Comparison of ENCODE assay signal across 8 cellular contexts in the genomic region with DNA sequence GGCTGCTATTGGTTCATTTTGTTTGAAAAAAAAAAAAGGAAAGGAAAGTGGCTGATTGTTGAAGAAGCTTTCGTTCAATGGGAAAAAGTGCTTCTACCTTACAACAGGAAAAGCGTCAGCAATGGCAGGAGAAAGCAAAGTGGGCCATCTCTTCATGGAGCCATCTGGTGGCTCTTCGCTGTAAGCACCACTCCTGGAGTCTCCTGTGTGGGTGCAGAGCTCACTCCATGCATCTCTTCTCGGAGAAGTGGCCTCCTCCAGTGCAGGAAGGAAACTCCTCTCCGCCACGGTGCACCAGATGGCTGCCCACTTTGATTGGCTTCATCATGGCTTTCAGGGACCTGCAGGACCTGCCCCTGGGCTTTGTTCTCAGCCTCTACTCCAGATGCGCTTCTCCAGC.
DNase-seq lines count a peak whose midpoint lies in the region; ATAC-seq and TF ChIP-seq lines count a peak whose summit lies in the region.

No MANE protein-coding gene starts in this region.

- peak overlapping the region; percentile 90 for H3K27ac ChIP-seq in KOPT-K1 (ENCODE audit: low read depth, low read length, poor library complexity, severe bottlenecking)
- peak overlapping the region; percentile 99 for H3K27ac ChIP-seq in SU-DHL-6 (ENCODE audit: low read depth, low read length)
- H3K27ac ChIP-seq in stomach, result peak overlapping the region in 1 of 5 donors; percentile 17

- peaks cover 70% of the 10 kb centered on the region for H3F3A ChIP-seq in SU-DHL-6 (ENCODE audit: insufficient read depth)

- peak overlapping the region; percentile 36 for H3K4me2 ChIP-seq in SU-DHL-6 (ENCODE audit: low read depth, low read length, poor library complexity, severe bottlenecking)

- no peak overlapping the region for H3K4me3 ChIP-seq in SU-DHL-6 (ENCODE audit: insufficient read depth, low read length, poor library complexity, severe bottlenecking)
- H3K4me3 ChIP-seq in stomach, result no peak overlapping the region

- H3K4me1 ChIP-seq in stomach, result peaks cover 0 to 45% (median 9%) of the 10 kb centered on the region in 4 donors

- H3K27me3 ChIP-seq in SU-DHL-6 (ENCODE audit: low read length), result no peaks in the 10 kb centered on the region
- no peaks in the 10 kb centered on the region for H3K27me3 ChIP-seq in stomach

- TF ChIP-seq CTCF in SU-DHL-6 (IDR thresholded peaks at IDR 0.05; ENCODE audit: insufficient read depth, low read length, poor library complexity, severe bottlenecking) (peak; percentile 55), stomach (IDR thresholded peaks at IDR 0.05) (peak in 5 of 7 experiments; percentile 46 to 78 (median 62))

- WGBS in stomach, 5 donors, result 51 to 61% (median 57%) methylated on average over 7 of the region's 7 CpGs

- peak overlapping the region; percentile 13 for H2AFZ ChIP-seq in SU-DHL-6 (ENCODE audit: low read depth, low read length, severe bottlenecking)

- no peaks in the 10 kb centered on the region for H3K9me3 ChIP-seq in KOPT-K1 (ENCODE audit: insufficient read depth, low read length, poor library complexity, severe bottlenecking)
- H3K9me3 ChIP-seq in SU-DHL-6 (ENCODE audit: insufficient read depth, low read length), result no peaks in the 10 kb centered on the region
- H3K9me3 ChIP-seq in stomach, result no peaks in the 10 kb centered on the region

- peak overlapping the region; percentile 34 for H3K9ac ChIP-seq in SU-DHL-6 (ENCODE audit: low read length)

- TF ChIP-seq EP300 in stomach (IDR thresholded peaks at IDR 0.05), result no peak

- no peaks in the 10 kb centered on the region for H4K20me1 ChIP-seq in SU-DHL-6 (ENCODE audit: low read depth, low read length)

- ATAC-seq in Right ventricle myocardium inferior (peak; percentile 80), left ventricle myocardium superior (peak; percentile 87)

- DNase-seq in Right ventricle myocardium inferior (ENCODE audit: missing footprints) (no peak), cardiac septum (ENCODE audit: low spot score) (no peak), left ventricle myocardium superior (peak; percentile 47), stomach (peak; percentile 65), SHP77 (lab: John Stamatoyannopoulos, UW) (no peak), T-helper 9 cell (no peak)

- TF ChIP-seq POLR2A in stomach (IDR thresholded peaks at IDR 0.05), result no peak

- no peaks in the 10 kb centered on the region for H3K9me2 ChIP-seq in SU-DHL-6 (replicated peaks; ENCODE audit: insufficient read depth, low read length)

- intact Hi-C loops in Right ventricle myocardium inferior (cut with DNase I) (loop anchor here (5.0 to 10.0 kb wide), 2 partner anchors 252 to 270 kb away; a partner anchor contains a TSS), cardiac septum (cut with DNase I) (loop anchor here (2.0 to 10.0 kb wide), 2 partner anchors 254 to 270 kb away; no protein-coding TSS in a partner anchor), left ventricle myocardium superior (cut with micrococcal nuclease) (loop anchor here (5.0 kb wide), 1 partner anchor 262 kb away; no protein-coding TSS in a partner anchor), stomach (cut with DNase I; ENCODE audit: low total_unique reads) (loop anchor here (10.0 kb wide), 1 partner anchor 250 kb away; a partner anchor contains a TSS)

- peaks cover 4% of the 10 kb centered on the region; the same call in 1 of the 2 replicates for H3K79me2 ChIP-seq in SU-DHL-6 (ENCODE audit: insufficient read depth, low read length)

- no peaks in the 10 kb centered on the region for H3K36me3 ChIP-seq in KOPT-K1 (ENCODE audit: insufficient read depth, low read length)
- peaks cover 9% of the 10 kb centered on the region; the same call in 1 of the 2 replicates for H3K36me3 ChIP-seq in SU-DHL-6 (ENCODE audit: low read length)
- H3K36me3 ChIP-seq in stomach, result no peaks in the 10 kb centered on the region

Comparison
In these comparisons a context has a peak if more than half of its experiments do, and no peak if none do; other contexts are left out.
1. DNase-seq: peak in left ventricle myocardium superior (single experiment) and stomach (single experiment); none in Right ventricle myocardium inferior (single experiment), cardiac septum (single experiment), SHP77 (0 of 2) and T-helper 9 cell (single experiment).